20 cellular contexts compared by ENCODE assay signal in the genomic region with DNA sequence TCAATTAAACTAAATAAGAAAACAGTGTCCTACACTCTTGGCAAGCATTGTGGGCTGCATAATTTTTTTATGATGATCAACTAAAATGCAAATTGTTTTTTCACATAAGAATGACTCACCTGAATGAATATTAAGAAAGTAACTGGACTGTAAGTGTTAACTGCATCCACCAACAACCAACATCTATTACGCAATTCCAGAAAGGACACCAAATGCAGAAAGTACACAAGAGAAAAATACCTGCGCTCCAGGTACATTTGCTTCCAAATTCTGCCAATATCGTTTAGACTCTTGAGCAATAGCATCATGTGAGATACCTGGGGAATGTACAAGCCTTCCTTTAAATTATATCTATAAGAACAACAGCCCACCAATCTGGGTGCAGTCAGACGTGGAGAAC.
"Had no signal": no experiment of that assay in that cellular context is flagged by ENCODE, and none has a peak within 500 bp of the region (broad histone marks: within the 10 kb centered on the region; RNA-seq: fewer than 3 reads in every experiment).

No MANE protein-coding gene starts in this region.

- H3K4me1 Mint-ChIP-seq: WTC11 had no signal

- H3K4me2 ChIP-seq: PC-9 had no signal

- H3K27ac Mint-ChIP-seq: activated CD8-positive, alpha-beta T cell treated with anti-CD3 and anti-CD28 coated beads, Interleukin-2, amount 10 ng/mL, durations not matched to agents 7 days and 5 days; T-helper 1 cell treated with Interleukin-12 subunit alpha and Interleukin-12 subunit beta and Interleukin-4 antibody, amounts not matched to agents 30 μg/mL and 1 μg/mL, for 36 hours; WTC11 had no signal

- H2AFZ ChIP-seq: PC-9 had no signal

- H3K27ac ChIP-seq: brain microvascular endothelial cell, PC-9 had no signal

- H3K4me3 Mint-ChIP-seq: activated CD8-positive, alpha-beta T cell treated with anti-CD3 and anti-CD28 coated beads, Interleukin-2, amount 10 ng/mL, durations not matched to agents 7 days and 5 days; T-helper 1 cell treated with Interleukin-12 subunit alpha and Interleukin-12 subunit beta and Interleukin-4 antibody, amounts not matched to agents 30 μg/mL and 1 μg/mL, for 36 hours; WTC11 had no signal

- H3K27me3 ChIP-seq: brain microvascular endothelial cell had no signal

- H3K9me3 Mint-ChIP-seq: activated naive CD4-positive, alpha-beta T cell treated with anti-CD3 and anti-CD28 coated beads, Interleukin-2, amount 50 U/mL, for 72 hours; T-helper 1 cell treated with Interleukin-12 subunit alpha and Interleukin-12 subunit beta and Interleukin-4 antibody, amounts not matched to agents 30 μg/mL and 1 μg/mL, for 36 hours; WTC11 had no signal

- ATAC-seq: activated CD8-positive, alpha-beta T cell treated with anti-CD3 and anti-CD28 coated beads, Interleukin-2, amount 10 ng/mL, durations not matched to agents 7 days and 5 days; activated naive CD4-positive, alpha-beta T cell treated with anti-CD3 and anti-CD28 coated beads, Interleukin-2, amount 50 U/mL, for 72 hours; WTC11 had no signal

- H3K4me3 ChIP-seq: PC-9 had no signal

- DNase-seq: activated CD4-positive, alpha-beta T cell treated with anti-CD3 and anti-CD28 coated beads for 48 hours; activated CD4-positive, alpha-beta T cell treated with anti-CD3 and anti-CD28 coated beads, Interleukin-2, amount 50 U/mL, for 4 hours; activated CD4-positive, CD25-positive, alpha-beta regulatory T cell treated with anti-CD3 and anti-CD28 coated beads, Interleukin-2, amount 50 U/mL, for 72 hours; activated CD8-positive, alpha-beta memory T cell treated with anti-CD3 and anti-CD28 coated beads, Interleukin-2, amount 50 U/mL, for 48 hours; activated CD8-positive, alpha-beta T cell treated with anti-CD3 and anti-CD28 coated beads, Interleukin-2, amount 10 ng/mL, durations not matched to agents 7 days and 5 days; activated T-cell treated with anti-CD3 and anti-CD28 coated beads, Interleukin-2, amount 50 U/mL, for 1 hour; brain microvascular endothelial cell; caudate nucleus; NCI-H1105 treated with DMSO at 0.1 percent for 48 hours; NCI-H1436 treated with DMSO at 0.1 percent for 48 hours; NCI-H187 treated with DMSO at 0.1 percent for 48 hours; NCI-H2081 treated with DMSO at 0.1 percent for 48 hours; NCI-H446; NCI-H524; PC-9; SHP77 treated with DMSO at 0.1 percent for 48 hours; T-helper 9 cell had no signal
